Comparison of ENCODE assay signal across 9 cellular contexts in genomic region chr6:28383235-28384142, GRCh38. TPM values are rescaled to one million over a fixed set of nuclear protein-coding genes. Genes with fewer than 3 reads are reported as not detected.
DNase-seq lines count a peak whose midpoint lies in the region; ATAC-seq and TF ChIP-seq lines count a peak whose summit lies in the region.
"Had no signal": no experiment of that assay in that cellular context is flagged by ENCODE, and none has a peak within 500 bp of the region (broad histone marks: within the 10 kb centered on the region; RNA-seq: fewer than 3 reads in every experiment).

No MANE protein-coding gene starts in this region.

- H3K27ac Mint-ChIP-seq in T-helper 2 cell treated with Interferon-gamma antibody and Interleukin-4, amounts not matched to agents 5 μg/mL and 100 μg/mL, for 36 hours, result peak overlapping the region; percentile 24
- H3K27ac Mint-ChIP-seq in activated CD8-positive, alpha-beta T cell treated with anti-CD3 and anti-CD28 coated beads for 36 hours, result no peak overlapping the region
- peak overlapping the region; percentile 90 for H3K27ac Mint-ChIP-seq in mesothelial cell of epicardium

- TF ChIP-seq CTCF in NB4 (IDR thresholded peaks at IDR 0.05; ENCODE audit: low read depth, low read length), result peak; percentile 23
- no peak for TF ChIP-seq CTCF in activated CD8-positive, alpha-beta T cell treated with anti-CD3 and anti-CD28 coated beads for 36 hours (IDR thresholded peaks at IDR 0.05)
- TF ChIP-seq CTCF in mesothelial cell of epicardium (IDR thresholded peaks at IDR 0.05; ENCODE audit: unreplicated experiment), result peak; percentile 44

- peaks cover 9% of the 10 kb centered on the region for H3K9me3 Mint-ChIP-seq in T-helper 2 cell treated with Interferon-gamma antibody and Interleukin-4, amounts not matched to agents 5 μg/mL and 100 μg/mL, for 36 hours
- no peaks in the 10 kb centered on the region for H3K9me3 Mint-ChIP-seq in activated CD8-positive, alpha-beta T cell treated with anti-CD3 and anti-CD28 coated beads for 36 hours
- peaks cover 5% of the 10 kb centered on the region for H3K9me3 Mint-ChIP-seq in mesothelial cell of epicardium

- H3K27me3 Mint-ChIP-seq in T-helper 2 cell treated with Interferon-gamma antibody and Interleukin-4, amounts not matched to agents 5 μg/mL and 100 μg/mL, for 36 hours (ENCODE audit: low read depth), result no peaks in the 10 kb centered on the region
- H3K27me3 Mint-ChIP-seq in activated CD8-positive, alpha-beta T cell treated with anti-CD3 and anti-CD28 coated beads for 36 hours, result no peaks in the 10 kb centered on the region
- H3K27me3 Mint-ChIP-seq in mesothelial cell of epicardium (ENCODE audit: low read depth), result no peaks in the 10 kb centered on the region

- intact Hi-C loops in activated CD8-positive, alpha-beta T cell treated with anti-CD3 and anti-CD28 coated beads for 36 hours (cut with micrococcal nuclease), result no loop called here

- DNase-seq in T-helper 2 cell treated with Interferon-gamma antibody and Interleukin-4, amounts not matched to agents 5 μg/mL and 100 μg/mL, for 36 hours (ENCODE audit: low spot score), result peak; percentile 24
- DNase-seq in T-helper 2 cell, result no peak
- peak; percentile 30 for DNase-seq in NB4 (ENCODE audit: low read depth)
- DNase-seq in activated CD8-positive, alpha-beta T cell treated with anti-CD3 and anti-CD28 coated beads for 36 hours, result peak; percentile 55
- peak; percentile 39 to 67 for DNase-seq in mesothelial cell of epicardium (ENCODE audit: low spot score in 2 of 2, unreplicated experiment in 2 of 2)
- peak; percentile 48 for DNase-seq in stimulated activated naive CD8-positive, alpha-beta T cell treated with anti-CD3 and anti-CD28 coated beads, Interleukin-15, Interleukin-2, amounts not matched to agents 100 U/mL and 50 U/mL, for 24 hours
- DNase-seq: DND-41 had no signal

- ATAC-seq in HG02571 (IDR thresholded peaks at IDR 0.05; ENCODE audit: unreplicated experiment) (peak; percentile 96), esophagus mucosa (peak; percentile 95)
- peak; percentile 66 for ATAC-seq in activated CD8-positive, alpha-beta T cell treated with anti-CD3 and anti-CD28 coated beads for 36 hours
- peak; percentile 66 for ATAC-seq in stimulated activated naive CD8-positive, alpha-beta T cell treated with anti-CD3 and anti-CD28 coated beads, Interleukin-15, Interleukin-2, amounts not matched to agents 100 U/mL and 50 U/mL, for 24 hours

- peaks cover 13% of the 10 kb centered on the region for H3K4me1 Mint-ChIP-seq in T-helper 2 cell treated with Interferon-gamma antibody and Interleukin-4, amounts not matched to agents 5 μg/mL and 100 μg/mL, for 36 hours (ENCODE audit: low read depth)
- H3K4me1 Mint-ChIP-seq in activated CD8-positive, alpha-beta T cell treated with anti-CD3 and anti-CD28 coated beads for 36 hours (ENCODE audit: low read depth), result peaks cover 28% of the 10 kb centered on the region
- H3K4me1 Mint-ChIP-seq in mesothelial cell of epicardium, result peaks cover 15% of the 10 kb centered on the region

- CTCF ChIA-PET in activated CD8-positive, alpha-beta T cell treated with anti-CD3 and anti-CD28 coated beads for 36 hours (lab: Charles Lee), result interaction anchor here (1.2 to 1.7 kb wide), 3 partner anchors 159 to 225 kb away, joined by 3 read pairs; no protein-coding TSS in a partner anchor

- H3K36me3 Mint-ChIP-seq in T-helper 2 cell treated with Interferon-gamma antibody and Interleukin-4, amounts not matched to agents 5 μg/mL and 100 μg/mL, for 36 hours (ENCODE audit: low read depth), result peaks cover 63% of the 10 kb centered on the region
- H3K36me3 Mint-ChIP-seq in activated CD8-positive, alpha-beta T cell treated with anti-CD3 and anti-CD28 coated beads for 36 hours (ENCODE audit: low read depth), result peaks cover 83% of the 10 kb centered on the region
- H3K36me3 Mint-ChIP-seq in mesothelial cell of epicardium, result peaks cover 27% of the 10 kb centered on the region

- TF ChIP-seq POLR2A in NB4 (IDR thresholded peaks at IDR 0.05; ENCODE audit: extremely low read depth, insufficient read length), result no peak

- H3K4me3 ChIP-seq in NB4 (ENCODE audit: low read depth, low read length), result no peak overlapping the region

- H3K4me3 Mint-ChIP-seq in T-helper 2 cell treated with Interferon-gamma antibody and Interleukin-4, amounts not matched to agents 5 μg/mL and 100 μg/mL, for 36 hours, result peak overlapping the region; percentile 80
- H3K4me3 Mint-ChIP-seq in activated CD8-positive, alpha-beta T cell treated with anti-CD3 and anti-CD28 coated beads for 36 hours, result peak overlapping the region; percentile 54
- H3K4me3 Mint-ChIP-seq in mesothelial cell of epicardium, result peak overlapping the region; percentile 92

- POLR2A ChIA-PET in activated CD8-positive, alpha-beta T cell treated with anti-CD3 and anti-CD28 coated beads for 36 hours (lab: Charles Lee), result interaction anchor here (0.7 to 1.6 kb wide), 3 partner anchors 13 to 64 kb away, joined by 3 to 4 read pairs (median 3); partner anchors contain the start of gene ZSCAN12

RNA-seq across cellular contexts. Expression of gene ZSCAN12, which starts 16.1 kb away (rescaled TPM):
- total RNA-seq in activated CD8-positive, alpha-beta T cell treated with anti-CD3 and anti-CD28 coated beads for 36 hours, result 1 to 10 TPM; 7.1 to 7.4 TPM
- total RNA-seq in esophagus mucosa (2.5 TPM), mesothelial cell of epicardium (13.4 to 14.0 TPM (median 13.9 TPM) in 3 replicates)

RNA-seq across cellular contexts. Expression of gene ZKSCAN3, which starts 33.7 kb away (rescaled TPM):
- 1 to 10 TPM; 2.3 to 3.0 TPM for total RNA-seq in activated CD8-positive, alpha-beta T cell treated with anti-CD3 and anti-CD28 coated beads for 36 hours
- total RNA-seq in esophagus mucosa (2.4 TPM), mesothelial cell of epicardium (11.2 to 12.9 TPM (median 12.1 TPM) in 3 replicates)

RNA-seq across cellular contexts. Expression of gene ZSCAN31, which starts 47.5 kb away (rescaled TPM):
- 1 to 10 TPM; 1.6 to 2.0 TPM for total RNA-seq in activated CD8-positive, alpha-beta T cell treated with anti-CD3 and anti-CD28 coated beads for 36 hours
- total RNA-seq in esophagus mucosa, result 9.4 TPM
- total RNA-seq in mesothelial cell of epicardium, result 5.8 to 8.8 TPM (median 6.0 TPM) in 3 replicates

RNA-seq across cellular contexts. Expression of gene ZSCAN23, which starts 59.8 kb away (rescaled TPM):
- total RNA-seq in activated CD8-positive, alpha-beta T cell treated with anti-CD3 and anti-CD28 coated beads for 36 hours, result 1 to 10 TPM; 1.1 to 1.6 TPM
- total RNA-seq in esophagus mucosa, result 0.72 TPM
- 10.4 to 13.9 TPM (median 13.5 TPM) in 3 replicates for total RNA-seq in mesothelial cell of epicardium

Comparison
In these comparisons a context has a peak if more than half of its experiments do, and no peak if none do; other contexts are left out.
1. DNase-seq: peak in T-helper 2 cell treated with Interferon-gamma antibody and Interleukin-4, amounts not matched to agents 5 μg/mL and 100 μg/mL, for 36 hours (single experiment), NB4 (single experiment), activated CD8-positive, alpha-beta T cell treated with anti-CD3 and anti-CD28 coated beads for 36 hours (single experiment), mesothelial cell of epicardium (2 of 2) and stimulated activated naive CD8-positive, alpha-beta T cell treated with anti-CD3 and anti-CD28 coated beads, Interleukin-15, Interleukin-2, amounts not matched to agents 100 U/mL and 50 U/mL, for 24 hours (single experiment); none in T-helper 2 cell (0 of 5).
2. Peak in every context shown above with its lines, with median percentiles within 50 percentile points of each other: H3K4me3 Mint-ChIP-seq and ATAC-seq.